29 cellular contexts compared by ENCODE assay signal in genomic region chr13:42735011-42735410, GRCh38. TPM values are rescaled to one million over a fixed set of nuclear protein-coding genes. Genes with fewer than 3 reads are reported as not detected.
"Had no signal": no experiment of that assay in that cellular context is flagged by ENCODE, and none has a peak within 500 bp of the region (broad histone marks: within the 10 kb centered on the region; RNA-seq: fewer than 3 reads in every experiment).

No MANE protein-coding gene starts in this region.

- H3K36me3 Mint-ChIP-seq: activated CD8-positive, alpha-beta memory T cell treated with anti-CD3 and anti-CD28 coated beads, Interleukin-2, amount 10 ng/mL, durations not matched to agents 7 days and 5 days; brain; naive thymus-derived CD4-positive, alpha-beta T cell; type B pancreatic cell had no signal

- H3K9me3 Mint-ChIP-seq: activated CD4-positive, alpha-beta T cell treated with anti-CD3 and anti-CD28 coated beads, Interleukin-2, amount 10 ng/mL, durations not matched to agents 24 days and 14 days; activated CD8-positive, alpha-beta T cell treated with anti-CD3 and anti-CD28 coated beads for 36 hours; brain; naive thymus-derived CD4-positive, alpha-beta T cell; type B pancreatic cell had no signal

- H3K4me1 ChIP-seq: gastroesophageal sphincter, left ventricle myocardium inferior, prostate gland, right atrium auricular region, spleen, vagina had no signal

- DNase-seq: activated CD4-positive, alpha-beta T cell treated with anti-CD3 and anti-CD28 coated beads, Interleukin-2, amount 10 ng/mL, durations not matched to agents 24 days and 14 days; activated CD8-positive, alpha-beta memory T cell treated with anti-CD3 and anti-CD28 coated beads, Interleukin-2, amount 10 ng/mL, durations not matched to agents 7 days and 5 days; activated CD8-positive, alpha-beta T cell treated with anti-CD3 and anti-CD28 coated beads for 36 hours; activated gamma-delta T cell; activated naive CD4-positive, alpha-beta T cell treated with anti-CD3 and anti-CD28 coated beads, Interleukin-2, amount 50 U/mL, for 16 hours; activated T-cell treated with anti-CD3 and anti-CD28 coated beads for 4 hours; aorta; caudate nucleus; dermis blood vessel endothelial cell; effector memory CD4-positive, alpha-beta T cell; head of caudate nucleus; hypothalamus; left ventricle myocardium inferior; naive thymus-derived CD4-positive, alpha-beta T cell; ovary; spleen; stimulated activated CD4-positive, alpha-beta T cell treated with anti-CD3 and anti-CD28 coated beads, Interleukin-4, amount 100 ng/mL, for 1 hour; stimulated activated naive CD4-positive, alpha-beta T cell had no signal

- H3K4me1 Mint-ChIP-seq: activated CD4-positive, alpha-beta T cell treated with anti-CD3 and anti-CD28 coated beads, Interleukin-2, amount 10 ng/mL, durations not matched to agents 24 days and 14 days; activated CD8-positive, alpha-beta memory T cell treated with anti-CD3 and anti-CD28 coated beads, Interleukin-2, amount 10 ng/mL, durations not matched to agents 7 days and 5 days; brain; naive thymus-derived CD4-positive, alpha-beta T cell had no signal

- H3K27ac Mint-ChIP-seq: activated CD4-positive, alpha-beta T cell treated with anti-CD3 and anti-CD28 coated beads, Interleukin-2, amount 10 ng/mL, durations not matched to agents 24 days and 14 days; activated CD8-positive, alpha-beta memory T cell treated with anti-CD3 and anti-CD28 coated beads, Interleukin-2, amount 10 ng/mL, durations not matched to agents 7 days and 5 days; activated CD8-positive, alpha-beta T cell treated with anti-CD3 and anti-CD28 coated beads for 36 hours; brain; naive thymus-derived CD4-positive, alpha-beta T cell; type B pancreatic cell had no signal

- H3K4me3 ChIP-seq: gastroesophageal sphincter, left ventricle myocardium inferior, ovary, prostate gland, right atrium auricular region, spleen, thoracic aorta, vagina had no signal

- H3K9me3 ChIP-seq: gastroesophageal sphincter, left ventricle myocardium inferior, ovary, prostate gland, right atrium auricular region, spleen, thoracic aorta, vagina had no signal

- H3K27me3 Mint-ChIP-seq: type B pancreatic cell had no signal

- H3K4me3 Mint-ChIP-seq: activated CD4-positive, alpha-beta T cell treated with anti-CD3 and anti-CD28 coated beads, Interleukin-2, amount 10 ng/mL, durations not matched to agents 24 days and 14 days; activated CD8-positive, alpha-beta memory T cell treated with anti-CD3 and anti-CD28 coated beads, Interleukin-2, amount 10 ng/mL, durations not matched to agents 7 days and 5 days; activated CD8-positive, alpha-beta T cell treated with anti-CD3 and anti-CD28 coated beads for 36 hours; brain; naive thymus-derived CD4-positive, alpha-beta T cell; type B pancreatic cell had no signal

- H3K27me3 ChIP-seq: gastroesophageal sphincter, ovary, right atrium auricular region, spleen, vagina had no signal

- H3K36me3 ChIP-seq: gastroesophageal sphincter, left ventricle myocardium inferior, ovary, prostate gland, right atrium auricular region, spleen, thoracic aorta, vagina had no signal

- H3K27ac ChIP-seq: gastroesophageal sphincter, left ventricle myocardium inferior, ovary, prostate gland, right atrium auricular region, spleen, thoracic aorta, vagina, VCaP had no signal

- ATAC-seq: activated CD4-positive, CD25-positive, alpha-beta regulatory T cell treated with anti-CD3 and anti-CD28 coated beads, Interleukin-2, amount 50 U/mL, for 24 hours; activated CD8-positive, alpha-beta memory T cell treated with anti-CD3 and anti-CD28 coated beads, Interleukin-2, amount 10 ng/mL, durations not matched to agents 7 days and 5 days; activated CD8-positive, alpha-beta T cell treated with anti-CD3 and anti-CD28 coated beads for 36 hours; esophagus mucosa; gastroesophageal sphincter; naive thymus-derived CD4-positive, alpha-beta T cell had no signal

RNA-seq across cellular contexts. Expression of gene FAM216B, which starts 46.4 kb away (rescaled TPM):
- total RNA-seq: activated CD4-positive, alpha-beta T cell treated with anti-CD3 and anti-CD28 coated beads, Interleukin-2, amount 10 ng/mL, durations not matched to agents 24 days and 14 days; activated CD8-positive, alpha-beta memory T cell treated with anti-CD3 and anti-CD28 coated beads, Interleukin-2, amount 10 ng/mL, durations not matched to agents 7 days and 5 days; activated CD8-positive, alpha-beta T cell treated with anti-CD3 and anti-CD28 coated beads for 36 hours; aorta; dermis blood vessel endothelial cell; esophagus mucosa; gastroesophageal sphincter; lung microvascular endothelial cell; naive thymus-derived CD4-positive, alpha-beta T cell; prostate gland; spleen; thoracic aorta; vagina had no signal
- polyA plus RNA-seq: aorta; naive thymus-derived CD4-positive, alpha-beta T cell had no signal
